10 cellular contexts compared by ENCODE assay signal in the genomic region with DNA sequence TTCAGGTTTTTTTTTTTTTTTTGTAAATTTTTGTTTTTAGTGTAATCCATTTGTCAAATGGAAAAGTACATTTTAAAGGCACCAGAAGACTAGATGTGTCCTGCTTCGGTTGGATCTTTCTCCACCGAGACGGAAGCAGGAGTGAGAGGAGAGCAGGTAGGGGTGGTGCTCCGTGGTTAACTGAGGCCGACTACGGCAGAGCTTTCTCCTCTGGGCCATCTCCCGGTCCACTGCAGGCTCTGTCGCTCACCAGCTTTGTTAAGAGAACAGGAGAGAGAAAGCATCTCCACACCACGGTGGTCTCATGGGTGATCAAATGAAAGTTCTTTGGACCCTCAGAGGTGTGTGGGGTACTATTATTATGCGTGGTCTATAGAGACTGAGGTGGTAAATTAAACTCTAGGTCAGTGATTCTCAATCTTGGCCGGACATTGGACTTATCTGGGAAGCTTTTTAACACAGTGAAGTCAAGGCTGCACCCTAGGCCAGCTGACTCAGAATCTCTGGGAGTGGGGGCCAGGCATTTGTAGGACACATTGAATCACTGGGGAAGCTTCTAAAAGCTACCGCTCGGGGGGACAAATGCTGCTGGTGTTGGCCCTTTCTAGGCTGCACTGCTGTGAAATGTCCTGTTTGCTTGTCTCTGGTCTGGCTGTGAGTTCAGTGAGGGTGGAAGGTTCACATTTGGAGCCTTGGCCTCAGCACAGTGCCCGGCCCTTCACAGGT. TPM values are rescaled to one million over a fixed set of nuclear protein-coding genes. Genes with fewer than 3 reads are reported as not detected.
DNase-seq lines count a peak whose midpoint lies in the region.
"Had no signal": no experiment of that assay in that cellular context is flagged by ENCODE, and none has a peak within 500 bp of the region (broad histone marks: within the 10 kb centered on the region; RNA-seq: fewer than 3 reads in every experiment).

No MANE protein-coding gene starts in this region.

- H3K27ac ChIP-seq in esophagus (ENCODE audit: low read depth in 2 of 2, low read length in 1 of 2) (peak overlapping the region; percentile 54 to 67), mesodermal cell (ENCODE audit: low read depth, low read length, severe bottlenecking) (peak overlapping the region; percentile 96), temporal lobe (ENCODE audit: low read depth, low read length) (peak overlapping the region; percentile 60)

- no peaks in the 10 kb centered on the region for H3K9me3 ChIP-seq in esophagus (ENCODE audit: control insufficient read depth in 2 of 2, insufficient read depth in 1 of 2, low read depth in 1 of 2, low read length in 1 of 2)
- H3K9me3 ChIP-seq in mesodermal cell (ENCODE audit: control insufficient read depth, low read length) = no peaks in the 10 kb centered on the region
- H3K9me3 ChIP-seq in HAP-1 = no peaks in the 10 kb centered on the region

- DNase-seq in LHCN-M2 (ENCODE audit: low read depth) (peak; percentile 20), SW480 (ENCODE audit: low spot score) (no peak), HAP-1 (ENCODE audit: low spot score in 2 of 2) (no peak), NCI-H1930 (lab: John Stamatoyannopoulos, UW) (no peak), CD1c-positive myeloid dendritic cell (ENCODE audit: extremely low spot score) (no peak)
- DNase-seq: activated T-cell treated with anti-CD3 and anti-CD28 coated beads, Interleukin-2, amount 50 U/mL, for 1 hour; PC-3 had no signal

- no peaks in the 10 kb centered on the region for H3K36me3 ChIP-seq in esophagus (ENCODE audit: control insufficient read depth in 2 of 2, insufficient read depth in 2 of 2, low read length in 1 of 2)
- H3K36me3 ChIP-seq in mesodermal cell (ENCODE audit: control insufficient read depth, insufficient read depth, low read length) = no peaks in the 10 kb centered on the region
- no peaks in the 10 kb centered on the region for H3K36me3 ChIP-seq in HAP-1 (replicated peaks)

- 73 to 84% methylated on average over 14 of the region's 14 CpGs for WGBS in esophagus, 2 donors
- 91 to 92% methylated on average over 12 to 13 of the region's 14 CpGs for WGBS in mesodermal cell (ENCODE audit: insufficient coverage in 2 of 2), 2 experiments

- in situ Hi-C loops in HAP-1 (cut with MboI; ENCODE audit: low sequenced_read_pairs) = no loop called here

- H3K4me1 ChIP-seq in esophagus (ENCODE audit: control insufficient read depth in 2 of 2, insufficient read depth in 2 of 2, low read length in 1 of 2) (peaks cover 0 to 3% of the 10 kb centered on the region in 2 donors), mesodermal cell (ENCODE audit: control insufficient read depth, insufficient read depth, low read length, poor library complexity, severe bottlenecking) (peaks cover 85% of the 10 kb centered on the region), HAP-1 (no peaks in the 10 kb centered on the region)

- no peak overlapping the region for H3K4me3 ChIP-seq in esophagus (ENCODE audit: low read depth in 1 of 2, low read length in 2 of 2)
- H3K4me3 ChIP-seq in mesodermal cell (ENCODE audit: extremely low read depth, insufficient read depth, low read length, poor library complexity, severe bottlenecking) = no peak overlapping the region
- H3K4me3 ChIP-seq in HAP-1 = no peak overlapping the region

- H3K27me3 ChIP-seq in esophagus (ENCODE audit: control insufficient read depth in 1 of 2, insufficient read depth in 2 of 2, low read length in 2 of 2) = no peaks in the 10 kb centered on the region
- no peaks in the 10 kb centered on the region for H3K27me3 ChIP-seq in HAP-1 (ENCODE audit: low read depth)

RNA-seq across cellular contexts. Expression of gene ABCA4, which starts 25.0 kb away (rescaled TPM):
- total RNA-seq in LHCN-M2 (2014; rRNA removed) (under 0.01 and 0.06 TPM in 2 replicates), temporal lobe (0.25 TPM)
- polyA plus RNA-seq in LHCN-M2 (2012) = 0.06 TPM
- under 1 TPM; 0.04 to 0.07 TPM for polyA plus RNA-seq in esophagus
- 9.5 TPM for polyA plus RNA-seq in mesodermal cell (2013, experiment 1 of 2)
- 8.2 TPM for polyA plus RNA-seq in mesodermal cell (2013, experiment 2 of 2)
